26 cellular contexts compared by ENCODE assay signal in genomic region chr2:196195302-196195701, GRCh38. TPM values are rescaled to one million over a fixed set of nuclear protein-coding genes. Genes with fewer than 3 reads are reported as not detected.
A peak's percentile ranks its signal among the peaks of the same experiment; 100 is the strongest.
DNase-seq lines count a peak whose midpoint lies in the region; ATAC-seq and TF ChIP-seq lines count a peak whose summit lies in the region.
"Had no signal": no experiment of that assay in that cellular context is flagged by ENCODE, and none has a peak within 500 bp of the region (broad histone marks: within the 10 kb centered on the region; RNA-seq: fewer than 3 reads in every experiment).

No MANE protein-coding gene starts in this region.

- H3K4me1 Mint-ChIP-seq in activated CD8-positive, alpha-beta memory T cell treated with anti-CD3 and anti-CD28 coated beads, Interleukin-2, amount 10 ng/mL, durations not matched to agents 7 days and 5 days: peaks cover 48% of the 10 kb centered on the region
- peaks cover 81% of the 10 kb centered on the region for H3K4me1 Mint-ChIP-seq in CD4-positive, alpha-beta T cell (ENCODE audit: low read depth)
- H3K4me1 Mint-ChIP-seq in activated naive CD8-positive, alpha-beta T cell treated with anti-CD3 and anti-CD28 coated beads, Interleukin-2, amount 50 U/mL, for 24 hours: peaks cover 43% of the 10 kb centered on the region
- H3K4me1 Mint-ChIP-seq in glutamatergic neuron (ENCODE audit: low read depth, unreplicated experiment): no peaks in the 10 kb centered on the region

- POLR2A ChIA-PET in CD4-positive, alpha-beta T cell (lab: Charles Lee): interaction anchor here (0.9 to 9.9 kb wide), 14 partner anchors 9 to 81 kb away, joined by 3 to 85 read pairs (median 4); partner anchors contain the start of gene STK17B
- POLR2A ChIA-PET in OCI-LY7 (lab: Charles Lee) (interaction anchor here (0.6 to 10.3 kb wide), 15 partner anchors 9 to 76 kb away, joined by 3 to 104 read pairs (median 3); no protein-coding TSS in a partner anchor), PC-3 (lab: Charles Lee; ENCODE audit: unreplicated experiment) (interaction anchor here (0.7 kb wide), 1 partner anchor 809 kb away, joined by 5 read pairs; no protein-coding TSS in a partner anchor)

- no peaks in the 10 kb centered on the region for H3K27me3 ChIP-seq in CD4-positive, alpha-beta T cell (ENCODE audit: control insufficient read depth, insufficient read depth, low read length)
- H3K27me3 ChIP-seq in PC-3 (ENCODE audit: low read length): no peaks in the 10 kb centered on the region
- H3K27me3 ChIP-seq: BE2C, dorsolateral prefrontal cortex had no signal

- intact Hi-C loops in CD4-positive, alpha-beta T cell (cut with DNase I, micrococcal nuclease): no loop called here
- intact Hi-C loops in OCI-LY7 (cut with micrococcal nuclease; ENCODE audit: unreplicated experiment) (no loop called here), PC-3 (cut with micrococcal nuclease) (no loop called here)

- no peak for DNase-seq in activated CD8-positive, alpha-beta memory T cell treated with anti-CD3 and anti-CD28 coated beads, Interleukin-2, amount 10 ng/mL, durations not matched to agents 7 days and 5 days
- no peak for DNase-seq in activated CD8-positive, alpha-beta memory T cell treated with anti-CD3 and anti-CD28 coated beads for 24 hours
- DNase-seq in CD4-positive, alpha-beta T cell: no peak
- DNase-seq in OCI-LY7 (ENCODE audit: low spot score) (no peak), glutamatergic neuron (no peak), PC-3 (no peak), anterior cingulate cortex (lab: John Stamatoyannopoulos, UW) (no peak)
- no peak for DNase-seq in activated naive CD8-positive, alpha-beta T cell treated with anti-CD3 and anti-CD28 coated beads, Interleukin-2, amount 50 U/mL, for 24 hours
- DNase-seq: activated CD4-positive, alpha-beta T cell treated with anti-CD3 and anti-CD28 coated beads, Interleukin-2, amount 50 U/mL, for 4 hours; BE2C; cerebellar nuclear complex; DND-41; dorsolateral prefrontal cortex; HCEC 1CT; Kasumi-1; kidney glomerular epithelial cell; lower lobe of right lung; mucosa of descending colon; NCI-H1092 treated with DMSO at 0.1 percent for 48 hours; NCI-H1930; NCI-H526; RPMI8226; stimulated activated CD4-positive, alpha-beta T cell treated with anti-CD3 and anti-CD28 coated beads, Interleukin-15, amount 100 ng/mL, for 24 hours had no signal

- H3K27me3 Mint-ChIP-seq in activated CD8-positive, alpha-beta memory T cell treated with anti-CD3 and anti-CD28 coated beads, Interleukin-2, amount 10 ng/mL, durations not matched to agents 7 days and 5 days: no peaks in the 10 kb centered on the region
- no peaks in the 10 kb centered on the region for H3K27me3 Mint-ChIP-seq in CD4-positive, alpha-beta T cell
- no peaks in the 10 kb centered on the region for H3K27me3 Mint-ChIP-seq in activated naive CD8-positive, alpha-beta T cell treated with anti-CD3 and anti-CD28 coated beads, Interleukin-2, amount 50 U/mL, for 24 hours
- H3K27me3 Mint-ChIP-seq in glutamatergic neuron (ENCODE audit: unreplicated experiment): no peaks in the 10 kb centered on the region
- H3K27me3 Mint-ChIP-seq: activated naive CD8-positive, alpha-beta T cell; progenitor cell of endocrine pancreas; type B pancreatic cell had no signal

- no TSS peak for BruUV-seq in OCI-LY7 (replicated peaks; lab: Mats Ljungman, UMichigan)
- no TSS peak for BruUV-seq in PC-3 (replicated peaks; lab: Mats Ljungman, UMichigan)

- H3K4me3 ChIP-seq in OCI-LY7 (ENCODE audit: low read depth, low read length, poor library complexity, severe bottlenecking): peak overlapping the region; percentile 35
- H3K4me3 ChIP-seq in PC-3 (ENCODE audit: low read length): no peak overlapping the region
- H3K4me3 ChIP-seq: dorsolateral prefrontal cortex, lower lobe of right lung, mucosa of descending colon had no signal

- no peak overlapping the region for H3K9ac ChIP-seq in PC-3 (ENCODE audit: low read length)

- no peaks in the 10 kb centered on the region for H3K9me3 ChIP-seq in CD4-positive, alpha-beta T cell (ENCODE audit: control insufficient read depth, low read length)
- no peaks in the 10 kb centered on the region for H3K9me3 ChIP-seq in OCI-LY7 (ENCODE audit: low read length)
- no peaks in the 10 kb centered on the region for H3K9me3 ChIP-seq in PC-3 (ENCODE audit: low read length)
- H3K9me3 ChIP-seq: BE2C, lower lobe of right lung, mucosa of descending colon had no signal

- H3K4me1 ChIP-seq in OCI-LY7 (ENCODE audit: insufficient read depth, low read length, poor library complexity, severe bottlenecking) (peaks cover 34% of the 10 kb centered on the region), PC-3 (ENCODE audit: insufficient read depth, low read length) (no peaks in the 10 kb centered on the region)
- H3K4me1 ChIP-seq: BE2C, lower lobe of right lung had no signal

- H2AFZ ChIP-seq in OCI-LY7 (ENCODE audit: low read length) (peak overlapping the region; percentile 100), PC-3 (ENCODE audit: low read length) (no peak overlapping the region)

- ATAC-seq in activated CD8-positive, alpha-beta memory T cell treated with anti-CD3 and anti-CD28 coated beads, Interleukin-2, amount 10 ng/mL, durations not matched to agents 7 days and 5 days: no peak
- ATAC-seq in CD4-positive, alpha-beta T cell (ENCODE audit: poor library complexity): no peak
- no peak for ATAC-seq in activated naive CD8-positive, alpha-beta T cell treated with anti-CD3 and anti-CD28 coated beads, Interleukin-2, amount 50 U/mL, for 24 hours
- no peak for ATAC-seq in PC-3
- ATAC-seq: lower lobe of right lung, mucosa of descending colon had no signal

- no peak overlapping the region for H3K4me3 Mint-ChIP-seq in activated CD8-positive, alpha-beta memory T cell treated with anti-CD3 and anti-CD28 coated beads, Interleukin-2, amount 10 ng/mL, durations not matched to agents 7 days and 5 days
- H3K4me3 Mint-ChIP-seq in CD4-positive, alpha-beta T cell: peak overlapping the region; percentile 38
- peak overlapping the region; percentile 18 for H3K4me3 Mint-ChIP-seq in activated naive CD8-positive, alpha-beta T cell treated with anti-CD3 and anti-CD28 coated beads, Interleukin-2, amount 50 U/mL, for 24 hours
- H3K4me3 Mint-ChIP-seq in glutamatergic neuron (ENCODE audit: unreplicated experiment): no peak overlapping the region
- H3K4me3 Mint-ChIP-seq: activated naive CD8-positive, alpha-beta T cell; type B pancreatic cell had no signal

- H3F3A ChIP-seq in PC-3 (ENCODE audit: low read length, unreplicated experiment): no peaks in the 10 kb centered on the region

- H3K36me3 Mint-ChIP-seq in activated CD8-positive, alpha-beta memory T cell treated with anti-CD3 and anti-CD28 coated beads, Interleukin-2, amount 10 ng/mL, durations not matched to agents 7 days and 5 days: peaks cover 29% of the 10 kb centered on the region
- H3K36me3 Mint-ChIP-seq in CD4-positive, alpha-beta T cell (ENCODE audit: low read depth): no peaks in the 10 kb centered on the region
- H3K36me3 Mint-ChIP-seq in activated naive CD8-positive, alpha-beta T cell treated with anti-CD3 and anti-CD28 coated beads, Interleukin-2, amount 50 U/mL, for 24 hours (ENCODE audit: low read depth): no peaks in the 10 kb centered on the region
- H3K36me3 Mint-ChIP-seq in glutamatergic neuron (ENCODE audit: unreplicated experiment): no peaks in the 10 kb centered on the region
- H3K36me3 Mint-ChIP-seq: activated naive CD8-positive, alpha-beta T cell; type B pancreatic cell had no signal

- H3K4me2 ChIP-seq in OCI-LY7 (ENCODE audit: low read length): peak overlapping the region; percentile 61
- H3K4me2 ChIP-seq in PC-3 (ENCODE audit: low read length): no peak overlapping the region

- H3K79me2 ChIP-seq in OCI-LY7 (ENCODE audit: insufficient read depth, low read depth, low read length) (no peaks in the 10 kb centered on the region), PC-3 (ENCODE audit: low read length) (no peaks in the 10 kb centered on the region)

- H3K27ac Mint-ChIP-seq in activated CD8-positive, alpha-beta memory T cell treated with anti-CD3 and anti-CD28 coated beads, Interleukin-2, amount 10 ng/mL, durations not matched to agents 7 days and 5 days: peak overlapping the region; percentile 66
- peak overlapping the region; percentile 41 for H3K27ac Mint-ChIP-seq in CD4-positive, alpha-beta T cell
- peak overlapping the region; percentile 34 for H3K27ac Mint-ChIP-seq in activated naive CD8-positive, alpha-beta T cell treated with anti-CD3 and anti-CD28 coated beads, Interleukin-2, amount 50 U/mL, for 24 hours
- no peak overlapping the region for H3K27ac Mint-ChIP-seq in glutamatergic neuron (ENCODE audit: unreplicated experiment)
- H3K27ac Mint-ChIP-seq: progenitor cell of endocrine pancreas, type B pancreatic cell had no signal

- no peak overlapping the region for H3K27ac ChIP-seq in CD4-positive, alpha-beta T cell (ENCODE audit: low read depth, low read length)
- H3K27ac ChIP-seq in OCI-LY7 (ENCODE audit: low read depth, low read length, poor library complexity, severe bottlenecking): peak overlapping the region; percentile 10
- H3K27ac ChIP-seq in PC-3 (ENCODE audit: low read length): no peak overlapping the region
- H3K27ac ChIP-seq: dorsolateral prefrontal cortex, lower lobe of right lung had no signal

- peaks cover 4% of the 10 kb centered on the region for H3K9me3 Mint-ChIP-seq in activated CD8-positive, alpha-beta memory T cell treated with anti-CD3 and anti-CD28 coated beads, Interleukin-2, amount 10 ng/mL, durations not matched to agents 7 days and 5 days (ENCODE audit: low read depth)
- no peaks in the 10 kb centered on the region for H3K9me3 Mint-ChIP-seq in CD4-positive, alpha-beta T cell
- H3K9me3 Mint-ChIP-seq in activated naive CD8-positive, alpha-beta T cell treated with anti-CD3 and anti-CD28 coated beads, Interleukin-2, amount 50 U/mL, for 24 hours: no peaks in the 10 kb centered on the region
- H3K9me3 Mint-ChIP-seq in glutamatergic neuron (ENCODE audit: unreplicated experiment): peaks cover 3% of the 10 kb centered on the region
- H3K9me3 Mint-ChIP-seq: type B pancreatic cell had no signal

- H3K9me2 ChIP-seq in OCI-LY7 (ENCODE audit: insufficient read depth, low read length) (no peaks in the 10 kb centered on the region), PC-3 (replicated peaks; ENCODE audit: low read length) (no peaks in the 10 kb centered on the region)

- H4K20me1 ChIP-seq in OCI-LY7 (ENCODE audit: insufficient read depth, low read length) (no peaks in the 10 kb centered on the region), PC-3 (ENCODE audit: low read length) (no peaks in the 10 kb centered on the region)

- CTCF ChIA-PET in activated CD8-positive, alpha-beta memory T cell treated with anti-CD3 and anti-CD28 coated beads, Interleukin-2, amount 10 ng/mL, durations not matched to agents 7 days and 5 days (lab: Charles Lee): interaction anchor here (1.0 to 3.0 kb wide), 4 partner anchors 10 to 54 kb away, joined by 3 to 10 read pairs (median 8); no protein-coding TSS in a partner anchor
- CTCF ChIA-PET in CD4-positive, alpha-beta T cell (lab: Charles Lee): interaction anchor here (0.6 to 1.6 kb wide), 7 partner anchors 10 to 127 kb away, joined by 3 to 7 read pairs (median 4); partner anchors contain the start of gene DNAH7
- CTCF ChIA-PET in OCI-LY7 (lab: Charles Lee; ENCODE audit: unreplicated experiment) (interaction anchor here (0.8 kb wide), 1 partner anchor 10 kb away, joined by 5 read pairs; no protein-coding TSS in a partner anchor), PC-3 (lab: Charles Lee) (no interaction called here)

- no peaks in the 10 kb centered on the region for H3K36me3 ChIP-seq in OCI-LY7 (ENCODE audit: insufficient read depth, low read length)
- H3K36me3 ChIP-seq in PC-3 (ENCODE audit: low read depth, low read length): no peaks in the 10 kb centered on the region
- H3K36me3 ChIP-seq: BE2C, lower lobe of right lung had no signal

- TF ChIP-seq CTCF in CD4-positive, alpha-beta T cell (IDR thresholded peaks at IDR 0.05): no peak
- TF ChIP-seq CTCF in OCI-LY7 (conservative IDR thresholded peaks at IDR 0.05; ENCODE audit: low read length) (no peak), glutamatergic neuron (IDR thresholded peaks at IDR 0.05; ENCODE audit: partially characterized antibody, unreplicated experiment) (no peak), PC-3 (conservative IDR thresholded peaks at IDR 0.05; ENCODE audit: low read depth, low read length) (no peak)

RNA-seq across cellular contexts. Expression of gene STK17B, which starts 23.9 kb away (rescaled TPM):
- 100 to 1,000 TPM; 389 to 511 TPM for total RNA-seq in activated CD8-positive, alpha-beta memory T cell treated with anti-CD3 and anti-CD28 coated beads, Interleukin-2, amount 10 ng/mL, durations not matched to agents 7 days and 5 days
- total RNA-seq in CD4-positive, alpha-beta T cell: 100 to 1,000 TPM; 645 to 648 TPM
- 87.4 and 95.0 TPM in 2 replicates for total RNA-seq in OCI-LY7 (2014; rRNA removed; shearing (Covaris generic))
- total RNA-seq in OCI-LY7 (2022) (148 and 182 TPM in 2 replicates), glutamatergic neuron (ENCODE audit: unreplicated experiment) (2.5 TPM), PC-3 (2014; rRNA removed) (21.3 and 22.1 TPM in 2 replicates)

Comparison
In these comparisons a context has a peak if more than half of its experiments do, and no peak if none do; other contexts are left out.
1. H3K4me3 Mint-ChIP-seq: peak in CD4-positive, alpha-beta T cell (single experiment) and activated naive CD8-positive, alpha-beta T cell treated with anti-CD3 and anti-CD28 coated beads, Interleukin-2, amount 50 U/mL, for 24 hours (single experiment); none in activated CD8-positive, alpha-beta memory T cell treated with anti-CD3 and anti-CD28 coated beads, Interleukin-2, amount 10 ng/mL, durations not matched to agents 7 days and 5 days (single experiment) and glutamatergic neuron (single experiment).